In genomic region chr3:101854608-101855304, GRCh38 we compare ENCODE assay signal across 2 cellular contexts.
TF ChIP-seq lines count a peak whose summit lies in the region.

No MANE protein-coding gene starts in this region.

TF ChIP-seq in IMR-90, 13 proteins besides CTCF, POLR2A, EP300 and RAD21:
- no peak for TF ChIP-seq RCOR1 (IDR thresholded peaks at IDR 0.05; ENCODE audit: insufficient replicate concordance, low read length)
- no peak for TF ChIP-seq SMC3 (IDR thresholded peaks at IDR 0.05; ENCODE audit: low read depth, low read length)
- TF ChIP-seq MAFK (IDR thresholded peaks at IDR 0.05; ENCODE audit: low read depth, low read length): no peak
- no peak for TF ChIP-seq MAZ (IDR thresholded peaks at IDR 0.05; ENCODE audit: borderline replicate concordance, low read depth, low read length)

TF ChIP-seq in GM23338, 12 proteins besides CTCF, POLR2A, EP300 and RAD21:
- TF ChIP-seq POLR2AphosphoS5 (IDR thresholded peaks at IDR 0.05; ENCODE audit: low read depth): no peak
- no peak for TF ChIP-seq NANOG (IDR thresholded peaks at IDR 0.05; ENCODE audit: borderline replicate concordance)
- TF ChIP-seq ZNF114 (CRISPR knock-in tag; IDR thresholded peaks at IDR 0.05): no peak
- no peak for TF ChIP-seq ZNF331 (CRISPR knock-in tag; IDR thresholded peaks at IDR 0.05; ENCODE audit: low read depth)
- no peak for TF ChIP-seq EZH2phosphoT487 (IDR thresholded peaks at IDR 0.05; ENCODE audit: unreplicated experiment)
- TF ChIP-seq ZNF462 (CRISPR knock-in tag; IDR thresholded peaks at IDR 0.05): no peak
- TF ChIP-seq EZH2 (IDR thresholded peaks at IDR 0.05; ENCODE audit: low read depth, unreplicated experiment): no peak
- no peak for TF ChIP-seq CREB1 (CRISPR knock-in tag; IDR thresholded peaks at IDR 0.05; ENCODE audit: low read depth)
- no peak for TF ChIP-seq ETS1 (IDR thresholded peaks at IDR 0.05)
- TF ChIP-seq STAT1 (IDR thresholded peaks at IDR 0.05; ENCODE audit: unreplicated experiment): no peak
- TF ChIP-seq JUNB (IDR thresholded peaks at IDR 0.05; ENCODE audit: unreplicated experiment): no peak
- TF ChIP-seq REST (IDR thresholded peaks at IDR 0.05; ENCODE audit: unreplicated experiment): no peak
